In genomic region chr2:237485304-237485703, GRCh38 we compare ENCODE assay signal across 21 cellular contexts.
A peak's percentile ranks its signal among the peaks of the same experiment; 100 is the strongest.
DNase-seq lines count a peak whose midpoint lies in the region; TF ChIP-seq lines count a peak whose summit lies in the region.
"Had no signal": no experiment of that assay in that cellular context is flagged by ENCODE, and none has a peak within 500 bp of the region (broad histone marks: within the 10 kb centered on the region; RNA-seq: fewer than 3 reads in every experiment).

No MANE protein-coding gene starts in this region.

- peak overlapping the region; percentile 13 for H3K4me3 ChIP-seq in choroid plexus epithelial cell (ENCODE audit: low read depth, low read length)
- H3K4me3 ChIP-seq in skeletal muscle cell (ENCODE audit: low read depth, low read length) = peak overlapping the region; percentile 5
- H3K4me3 ChIP-seq: cardiac muscle cell, pancreas, sigmoid colon had no signal

- TF ChIP-seq CTCF in choroid plexus epithelial cell (conservative IDR thresholded peaks at IDR 0.05; ENCODE audit: low read depth, low read length) = no peak

- DNase-seq in DMS53 treated with DMSO at 0.1 percent for 48 hours (lab: John Stamatoyannopoulos, UW; ENCODE audit: unreplicated experiment) = peak; percentile 79
- peak; percentile 30 for DNase-seq in NCI-H146 treated with DMSO at 0.1 percent for 48 hours (lab: John Stamatoyannopoulos, UW; ENCODE audit: unreplicated experiment)
- DNase-seq in choroid plexus epithelial cell (ENCODE audit: low read depth) = no peak
- no peak for DNase-seq in skeletal muscle cell (ENCODE audit: low read depth)
- no peak for DNase-seq in NCI-H1105 treated with DMSO at 0.1 percent for 48 hours (lab: John Stamatoyannopoulos, UW)
- DNase-seq in stimulated activated CD4-positive, alpha-beta T cell treated with anti-CD3 and anti-CD28 coated beads, Interleukin-4, amount 100 ng/mL, for 1 hour = no peak
- no peak for DNase-seq in SW 1271 (lab: John Stamatoyannopoulos, UW)
- no peak for DNase-seq in amygdala (lab: John Stamatoyannopoulos, UW)
- DNase-seq: activated CD4-positive, alpha-beta memory T cell treated with anti-CD3 and anti-CD28 coated beads for 36 hours; activated effector memory CD4-positive, alpha-beta T cell treated with anti-CD3 and anti-CD28 coated beads, Interleukin-2, amount 50 U/mL, for 16 hours; CD4-positive, alpha-beta T cell; DMS 273 treated with DMSO at 0.1 percent for 48 hours; GDM1; Karpas-422; NCI-H1092 treated with DMSO at 0.1 percent for 48 hours; NCI-H2081; NCI-H446; pancreas; RPMI8226; sigmoid colon had no signal

Comparison
In these comparisons a context has a peak if more than half of its experiments do, and no peak if none do; other contexts are left out.
1. DNase-seq: peak in DMS53 treated with DMSO at 0.1 percent for 48 hours (single experiment) and NCI-H146 treated with DMSO at 0.1 percent for 48 hours (single experiment); none in choroid plexus epithelial cell (single experiment), skeletal muscle cell (single experiment), NCI-H1105 treated with DMSO at 0.1 percent for 48 hours (single experiment), stimulated activated CD4-positive, alpha-beta T cell treated with anti-CD3 and anti-CD28 coated beads, Interleukin-4, amount 100 ng/mL, for 1 hour (single experiment), SW 1271 (0 of 2) and amygdala (0 of 56).